In genomic region chr2:11829947-11830707, GRCh38 we compare ENCODE assay signal across 8 cellular contexts.
A peak's percentile ranks its signal among the peaks of the same experiment; 100 is the strongest.
DNase-seq lines count a peak whose midpoint lies in the region; ATAC-seq and TF ChIP-seq lines count a peak whose summit lies in the region.

No MANE protein-coding gene starts in this region.

- peaks cover 3 to 15% (median 8%) of the 10 kb centered on the region in 5 donors for H3K9me3 Mint-ChIP-seq in CD8-positive, alpha-beta memory T cell
- peaks cover 11% of the 10 kb centered on the region for H3K9me3 Mint-ChIP-seq in stimulated activated naive CD8-positive, alpha-beta T cell treated with anti-CD3 and anti-CD28 coated beads, Interleukin-15, Interleukin-2, amounts not matched to agents 100 ng/mL and 50 ng/mL, for 24 hours

- POLR2A ChIA-PET in CD8-positive, alpha-beta memory T cell (lab: Charles Lee), result interaction anchor here (0.6 kb wide), 1 partner anchor 887 kb away, joined by 3 read pairs; no protein-coding TSS in a partner anchor

- no peaks in the 10 kb centered on the region for H3K9me3 ChIP-seq in CD8-positive, alpha-beta memory T cell (ENCODE audit: low read length)
- H3K9me3 ChIP-seq in esophagus muscularis mucosa, result peaks cover 0 to 10% (median 4%) of the 10 kb centered on the region in 4 donors

- peak; percentile 2 to 57 (median 49) for DNase-seq in CD8-positive, alpha-beta memory T cell
- DNase-seq in NOMO-1 (lab: John Stamatoyannopoulos, UW; ENCODE audit: unreplicated experiment in 2 of 2), result peak; percentile 90 to 96
- DNase-seq in activated T-cell treated with anti-CD3 and anti-CD28 coated beads for 4 hours, result peak; percentile 8
- DNase-seq in esophagus muscularis mucosa (ENCODE audit: extremely low spot score), result no peak
- DNase-seq in myocyte (ENCODE audit: low read depth), result peak; percentile 92

- TF ChIP-seq EP300 in esophagus muscularis mucosa (IDR thresholded peaks at IDR 0.05), result no peak

- H3K27me3 Mint-ChIP-seq in CD8-positive, alpha-beta memory T cell, result no peaks in the 10 kb centered on the region
- H3K27me3 Mint-ChIP-seq in stimulated activated naive CD8-positive, alpha-beta T cell treated with anti-CD3 and anti-CD28 coated beads, Interleukin-15, Interleukin-2, amounts not matched to agents 100 ng/mL and 50 ng/mL, for 24 hours, result peaks cover 21% of the 10 kb centered on the region

- WGBS in esophagus muscularis mucosa, result 2% methylated on average over 9 of the region's 17 CpGs

- no peak for TF ChIP-seq POLR2A in esophagus muscularis mucosa (IDR thresholded peaks at IDR 0.05; ENCODE audit: low read depth)

- peaks cover 22% of the 10 kb centered on the region for H3K4me1 ChIP-seq in CD8-positive, alpha-beta memory T cell (ENCODE audit: insufficient read depth, low read length)
- H3K4me1 ChIP-seq in esophagus muscularis mucosa, result peaks cover 21 to 28% (median 25%) of the 10 kb centered on the region in 4 donors

- H3K4me1 Mint-ChIP-seq in CD8-positive, alpha-beta memory T cell, result peaks cover 23 to 58% (median 48%) of the 10 kb centered on the region in 3 donors
- peaks cover 70% of the 10 kb centered on the region for H3K4me1 Mint-ChIP-seq in stimulated activated naive CD8-positive, alpha-beta T cell treated with anti-CD3 and anti-CD28 coated beads, Interleukin-15, Interleukin-2, amounts not matched to agents 100 ng/mL and 50 ng/mL, for 24 hours (ENCODE audit: low read depth)

- peak overlapping the region; percentile 38 for H3K4me3 ChIP-seq in CD8-positive, alpha-beta memory T cell (ENCODE audit: low read length)
- H3K4me3 ChIP-seq in esophagus muscularis mucosa, result peak overlapping the region; percentile 38 to 53 (median 42)

- peak overlapping the region; percentile 59 to 86 (median 82) for H3K4me3 Mint-ChIP-seq in CD8-positive, alpha-beta memory T cell
- peak overlapping the region; percentile 65 for H3K4me3 Mint-ChIP-seq in stimulated activated naive CD8-positive, alpha-beta T cell treated with anti-CD3 and anti-CD28 coated beads, Interleukin-15, Interleukin-2, amounts not matched to agents 100 ng/mL and 50 ng/mL, for 24 hours

- intact Hi-C loops in esophagus muscularis mucosa (cut with DNase I), result loop anchor here (2.0 to 10.0 kb wide), 2 partner anchors 889 to 1175 kb away; no protein-coding TSS in a partner anchor

- ATAC-seq in GM19372 (IDR thresholded peaks at IDR 0.05; ENCODE audit: low read depth, unreplicated experiment), result peak; percentile 68
- ATAC-seq in HG03460 (IDR thresholded peaks at IDR 0.05; ENCODE audit: unreplicated experiment), result peak; percentile 80

- CTCF ChIA-PET in CD8-positive, alpha-beta memory T cell (lab: Charles Lee), result interaction anchor here (0.8 to 4.2 kb wide), 6 partner anchors 12 to 1202 kb away, joined by 3 to 27 read pairs (median 4); partner anchors contain the start of gene TRIB2

- no peaks in the 10 kb centered on the region for H3K27me3 ChIP-seq in CD8-positive, alpha-beta memory T cell (ENCODE audit: insufficient read depth, low read length, poor library complexity, severe bottlenecking)
- no peaks in the 10 kb centered on the region for H3K27me3 ChIP-seq in esophagus muscularis mucosa

- peak overlapping the region in 6 of 8 donors; percentile 53 to 86 (median 64) for H3K27ac Mint-ChIP-seq in CD8-positive, alpha-beta memory T cell
- peak overlapping the region; percentile 81 for H3K27ac Mint-ChIP-seq in stimulated activated naive CD8-positive, alpha-beta T cell treated with anti-CD3 and anti-CD28 coated beads, Interleukin-15, Interleukin-2, amounts not matched to agents 100 ng/mL and 50 ng/mL, for 24 hours

- peaks cover 13 to 31% (median 18%) of the 10 kb centered on the region in 3 donors for H3K36me3 Mint-ChIP-seq in CD8-positive, alpha-beta memory T cell
- peaks cover 22% of the 10 kb centered on the region for H3K36me3 Mint-ChIP-seq in stimulated activated naive CD8-positive, alpha-beta T cell treated with anti-CD3 and anti-CD28 coated beads, Interleukin-15, Interleukin-2, amounts not matched to agents 100 ng/mL and 50 ng/mL, for 24 hours (ENCODE audit: low read depth)

- peak; percentile 25 to 41 (median 36) for TF ChIP-seq CTCF in esophagus muscularis mucosa (IDR thresholded peaks at IDR 0.05)

- no peaks in the 10 kb centered on the region for H3K36me3 ChIP-seq in CD8-positive, alpha-beta memory T cell (ENCODE audit: insufficient read depth, low read length)
- H3K36me3 ChIP-seq in esophagus muscularis mucosa, result peaks cover 0 to 26% (median 21%) of the 10 kb centered on the region in 4 donors

- H3K27ac ChIP-seq in CD8-positive, alpha-beta memory T cell (ENCODE audit: low read depth, low read length), result peak overlapping the region; percentile 26
- H3K27ac ChIP-seq in esophagus muscularis mucosa (replicated peaks in 1 of 4), result peak overlapping the region; percentile 65 to 83 (median 77)
